ENCODE assay signal across 1 cellular context in genomic region chr5:175854231-175855040, GRCh38.
A peak's percentile ranks its signal among the peaks of the same experiment; 100 is the strongest.
TF ChIP-seq lines count a peak whose summit lies in the region.

No MANE protein-coding gene starts in this region.

TF ChIP-seq in HepG2, 621 proteins besides CTCF, POLR2A, EP300 and RAD21 (continued from another document and continues in another):
- TF ChIP-seq PAXIP1 (CRISPR knock-in tag; conservative IDR thresholded peaks at IDR 0.05) (peak; percentile 88), ZNF740 (CRISPR knock-in tag; IDR thresholded peaks at IDR 0.05) (no peak), PAF1 (CRISPR knock-in tag; IDR thresholded peaks at IDR 0.05) (no peak), SP5 (CRISPR knock-in tag; IDR thresholded peaks at IDR 0.05; ENCODE audit: borderline replicate concordance, low read depth) (peak; percentile 12; the same call in 1 of the 2 replicates), E2F2 (CRISPR knock-in tag; IDR thresholded peaks at IDR 0.05; ENCODE audit: borderline replicate concordance) (no peak), BRCA1 (CRISPR knock-in tag; IDR thresholded peaks at IDR 0.05) (no peak), MED8 (CRISPR knock-in tag; IDR thresholded peaks at IDR 0.05; ENCODE audit: insufficient replicate concordance) (peak; percentile 38), ZNF792 (CRISPR knock-in tag; IDR thresholded peaks at IDR 0.05) (no peak), SATB2 (CRISPR knock-in tag; IDR thresholded peaks at IDR 0.05) (peak; percentile 100), ZNF614 (CRISPR knock-in tag; IDR thresholded peaks at IDR 0.05; ENCODE audit: borderline replicate concordance) (no peak), HOXA7 (CRISPR knock-in tag; IDR thresholded peaks at IDR 0.05) (no peak), SRY (CRISPR knock-in tag; IDR thresholded peaks at IDR 0.05) (no peak), ZNF557 (CRISPR knock-in tag; IDR thresholded peaks at IDR 0.05) (0 out of 2 replicates have a peak, but pooled peaks have one; percentile 29), KLF15 (CRISPR knock-in tag; IDR thresholded peaks at IDR 0.05; ENCODE audit: borderline replicate concordance) (no peak), JUND (CRISPR knock-in tag; IDR thresholded peaks at IDR 0.05) (0 out of 2 replicates have a peak, but pooled peaks have one; percentile 61), TCF12 (IDR thresholded peaks at IDR 0.05) (no peak), TCF12 (CRISPR knock-in tag; IDR thresholded peaks at IDR 0.05) (peak; percentile 90), HHEX (CRISPR knock-in tag; IDR thresholded peaks at IDR 0.05) (no peak; the same call in 1 of the 2 replicates), TBP (CRISPR knock-in tag; IDR thresholded peaks at IDR 0.05) (no peak), PPARG (CRISPR knock-in tag; conservative IDR thresholded peaks at IDR 0.05) (peak; percentile 69), ZNF143 (CRISPR knock-in tag; IDR thresholded peaks at IDR 0.05) (0 out of 2 replicates have a peak, but pooled peaks have one; percentile 26), PRDM4 (CRISPR knock-in tag; IDR thresholded peaks at IDR 0.05; ENCODE audit: borderline replicate concordance) (no peak), GABPA (IDR thresholded peaks at IDR 0.05; ENCODE audit: low read depth, low read length) (no peak), GABPA (CRISPR knock-in tag; IDR thresholded peaks at IDR 0.05; ENCODE audit: low read depth) (peak; percentile 40; the same call in 1 of the 2 replicates), RXRB (CRISPR knock-in tag; IDR thresholded peaks at IDR 0.05; ENCODE audit: borderline replicate concordance) (peak; percentile 73), ETV5 (CRISPR knock-in tag; IDR thresholded peaks at IDR 0.05; ENCODE audit: borderline replicate concordance) (peak; percentile 80), ISX (CRISPR knock-in tag; conservative IDR thresholded peaks at IDR 0.05) (no peak), MXD4 (CRISPR knock-in tag; IDR thresholded peaks at IDR 0.05) (0 out of 2 replicates have a peak, but pooled peaks have one; percentile 46), MAFG (CRISPR knock-in tag; IDR thresholded peaks at IDR 0.05) (no peak; the same call in none of the 2 replicates), SNAPC4 (CRISPR knock-in tag; IDR thresholded peaks at IDR 0.05) (no peak)
- TF ChIP-seq, protein P1, sequence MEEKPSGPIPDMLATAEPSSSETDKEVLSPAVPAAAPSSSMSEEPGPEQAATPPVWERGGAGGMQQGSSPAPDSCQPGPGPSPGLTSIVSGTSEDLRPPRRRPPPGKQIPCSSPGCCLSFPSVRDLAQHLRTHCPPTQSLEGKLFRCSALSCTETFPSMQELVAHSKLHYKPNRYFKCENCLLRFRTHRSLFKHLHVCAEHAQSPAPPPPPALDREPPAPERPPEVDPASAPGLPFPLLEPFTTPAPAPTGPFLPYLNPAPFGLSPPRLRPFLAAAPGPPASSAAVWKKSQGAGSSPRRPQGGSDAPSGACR (CRISPR knock-in tag; IDR thresholded peaks at IDR 0.05): no peak
- TF ChIP-seq, protein P2, sequence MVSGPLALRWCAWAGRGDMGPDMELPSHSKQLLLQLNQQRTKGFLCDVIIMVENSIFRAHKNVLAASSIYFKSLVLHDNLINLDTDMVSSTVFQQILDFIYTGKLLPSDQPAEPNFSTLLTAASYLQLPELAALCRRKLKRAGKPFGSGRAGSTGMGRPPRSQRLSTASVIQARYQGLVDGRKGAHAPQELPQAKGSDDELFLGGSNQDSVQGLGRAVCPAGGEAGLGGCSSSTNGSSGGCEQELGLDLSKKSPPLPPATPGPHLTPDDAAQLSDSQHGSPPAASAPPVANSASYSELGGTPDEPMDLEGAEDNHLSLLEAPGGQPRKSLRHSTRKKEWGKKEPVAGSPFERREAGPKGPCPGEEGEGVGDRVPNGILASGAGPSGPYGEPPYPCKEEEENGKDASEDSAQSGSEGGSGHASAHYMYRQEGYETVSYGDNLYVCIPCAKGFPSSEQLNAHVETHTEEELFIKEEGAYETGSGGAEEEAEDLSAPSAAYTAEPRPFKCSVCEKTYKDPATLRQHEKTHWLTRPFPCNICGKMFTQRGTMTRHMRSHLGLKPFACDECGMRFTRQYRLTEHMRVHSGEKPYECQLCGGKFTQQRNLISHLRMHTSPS (CRISPR knock-in tag; IDR thresholded peaks at IDR 0.05; ENCODE audit: low read depth): peak; percentile 95
- TF ChIP-seq, protein P3, sequence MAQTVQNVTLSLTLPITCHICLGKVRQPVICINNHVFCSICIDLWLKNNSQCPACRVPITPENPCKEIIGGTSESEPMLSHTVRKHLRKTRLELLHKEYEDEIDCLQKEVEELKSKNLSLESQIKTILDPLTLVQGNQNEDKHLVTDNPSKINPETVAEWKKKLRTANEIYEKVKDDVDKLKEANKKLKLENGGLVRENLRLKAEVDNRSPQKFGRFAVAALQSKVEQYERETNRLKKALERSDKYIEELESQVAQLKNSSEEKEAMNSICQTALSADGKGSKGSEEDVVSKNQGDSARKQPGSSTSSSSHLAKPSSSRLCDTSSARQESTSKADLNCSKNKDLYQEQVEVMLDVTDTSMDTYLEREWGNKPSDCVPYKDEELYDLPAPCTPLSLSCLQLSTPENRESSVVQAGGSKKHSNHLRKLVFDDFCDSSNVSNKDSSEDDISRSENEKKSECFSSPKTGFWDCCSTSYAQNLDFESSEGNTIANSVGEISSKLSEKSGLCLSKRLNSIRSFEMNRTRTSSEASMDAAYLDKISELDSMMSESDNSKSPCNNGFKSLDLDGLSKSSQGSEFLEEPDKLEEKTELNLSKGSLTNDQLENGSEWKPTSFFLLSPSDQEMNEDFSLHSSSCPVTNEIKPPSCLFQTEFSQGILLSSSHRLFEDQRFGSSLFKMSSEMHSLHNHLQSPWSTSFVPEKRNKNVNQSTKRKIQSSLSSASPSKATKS (CRISPR knock-in tag; IDR thresholded peaks at IDR 0.05): 0 out of 2 replicates have a peak, but pooled peaks have one; percentile 39
- TF ChIP-seq, protein P4, sequence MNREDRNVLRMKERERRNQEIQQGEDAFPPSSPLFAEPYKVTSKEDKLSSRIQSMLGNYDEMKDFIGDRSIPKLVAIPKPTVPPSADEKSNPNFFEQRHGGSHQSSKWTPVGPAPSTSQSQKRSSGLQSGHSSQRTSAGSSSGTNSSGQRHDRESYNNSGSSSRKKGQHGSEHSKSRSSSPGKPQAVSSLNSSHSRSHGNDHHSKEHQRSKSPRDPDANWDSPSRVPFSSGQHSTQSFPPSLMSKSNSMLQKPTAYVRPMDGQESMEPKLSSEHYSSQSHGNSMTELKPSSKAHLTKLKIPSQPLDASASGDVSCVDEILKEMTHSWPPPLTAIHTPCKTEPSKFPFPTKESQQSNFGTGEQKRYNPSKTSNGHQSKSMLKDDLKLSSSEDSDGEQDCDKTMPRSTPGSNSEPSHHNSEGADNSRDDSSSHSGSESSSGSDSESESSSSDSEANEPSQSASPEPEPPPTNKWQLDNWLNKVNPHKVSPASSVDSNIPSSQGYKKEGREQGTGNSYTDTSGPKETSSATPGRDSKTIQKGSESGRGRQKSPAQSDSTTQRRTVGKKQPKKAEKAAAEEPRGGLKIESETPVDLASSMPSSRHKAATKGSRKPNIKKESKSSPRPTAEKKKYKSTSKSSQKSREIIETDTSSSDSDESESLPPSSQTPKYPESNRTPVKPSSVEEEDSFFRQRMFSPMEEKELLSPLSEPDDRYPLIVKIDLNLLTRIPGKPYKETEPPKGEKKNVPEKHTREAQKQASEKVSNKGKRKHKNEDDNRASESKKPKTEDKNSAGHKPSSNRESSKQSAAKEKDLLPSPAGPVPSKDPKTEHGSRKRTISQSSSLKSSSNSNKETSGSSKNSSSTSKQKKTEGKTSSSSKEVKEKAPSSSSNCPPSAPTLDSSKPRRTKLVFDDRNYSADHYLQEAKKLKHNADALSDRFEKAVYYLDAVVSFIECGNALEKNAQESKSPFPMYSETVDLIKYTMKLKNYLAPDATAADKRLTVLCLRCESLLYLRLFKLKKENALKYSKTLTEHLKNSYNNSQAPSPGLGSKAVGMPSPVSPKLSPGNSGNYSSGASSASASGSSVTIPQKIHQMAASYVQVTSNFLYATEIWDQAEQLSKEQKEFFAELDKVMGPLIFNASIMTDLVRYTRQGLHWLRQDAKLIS (CRISPR knock-in tag; IDR thresholded peaks at IDR 0.05): no peak; the same call in 1 of the 2 replicates
- TF ChIP-seq, protein P5, sequence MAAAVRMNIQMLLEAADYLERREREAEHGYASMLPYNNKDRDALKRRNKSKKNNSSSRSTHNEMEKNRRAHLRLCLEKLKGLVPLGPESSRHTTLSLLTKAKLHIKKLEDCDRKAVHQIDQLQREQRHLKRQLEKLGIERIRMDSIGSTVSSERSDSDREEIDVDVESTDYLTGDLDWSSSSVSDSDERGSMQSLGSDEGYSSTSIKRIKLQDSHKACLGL (CRISPR knock-in tag; IDR thresholded peaks at IDR 0.05): no peak
